In genomic region chr14:59358105-59358504, GRCh38 we compare ENCODE assay signal across 9 cellular contexts.
DNase-seq lines count a peak whose midpoint lies in the region; ATAC-seq and TF ChIP-seq lines count a peak whose summit lies in the region.
"Had no signal": no experiment of that assay in that cellular context is flagged by ENCODE, and none has a peak within 500 bp of the region (broad histone marks: within the 10 kb centered on the region; RNA-seq: fewer than 3 reads in every experiment).

No MANE protein-coding gene starts in this region.

- H3K27me3 ChIP-seq in endodermal cell (ENCODE audit: control insufficient read depth, insufficient read depth, low read length, poor library complexity, severe bottlenecking): no peaks in the 10 kb centered on the region

- H3K36me3 Mint-ChIP-seq in Calu3 (ENCODE audit: insufficient read depth, unreplicated experiment) (peaks cover 28% of the 10 kb centered on the region), endodermal cell (ENCODE audit: low read depth) (peaks cover 53% of the 10 kb centered on the region), mesothelial cell of epicardium (peaks cover 43% of the 10 kb centered on the region)

- H3K9ac ChIP-seq in endodermal cell (ENCODE audit: extremely low read depth, low read length, poor library complexity, severe bottlenecking): no peak overlapping the region

- peak; percentile 28 for DNase-seq in Calu3
- peak; percentile 93 for DNase-seq in NCI-H226
- DNase-seq in endodermal cell: peak; percentile 66
- DNase-seq in mesothelial cell of epicardium (ENCODE audit: low spot score in 2 of 2, unreplicated experiment in 2 of 2): no peak
- no peak for DNase-seq in NCI-H1930 (lab: John Stamatoyannopoulos, UW)
- no peak for DNase-seq in amygdala (lab: John Stamatoyannopoulos, UW)
- DNase-seq: activated B cell treated with CpG ODN at 0.5 μM for 24 hours had no signal

- H3K4me1 Mint-ChIP-seq in Calu3 (ENCODE audit: low read depth, unreplicated experiment) (peaks cover 24% of the 10 kb centered on the region), endodermal cell (peaks cover 24% of the 10 kb centered on the region), mesothelial cell of epicardium (peaks cover 32% of the 10 kb centered on the region)

- H3K27ac ChIP-seq in endodermal cell (ENCODE audit: low read depth, low read length): no peak overlapping the region

- no peak overlapping the region for H3K4me3 ChIP-seq in endodermal cell (ENCODE audit: low read length)

- TF ChIP-seq CTCF in Calu3 (IDR thresholded peaks at IDR 0.05; ENCODE audit: unreplicated experiment) (no peak), endodermal cell (conservative IDR thresholded peaks at IDR 0.05) (no peak), mesothelial cell of epicardium (IDR thresholded peaks at IDR 0.05; ENCODE audit: unreplicated experiment) (no peak)

- intact Hi-C loops in Calu3 (cut with micrococcal nuclease; ENCODE audit: unreplicated experiment): no loop called here

- 85% methylated on average over 1 of the region's 1 CpG; no CpG with 5 or more reads in 1 of the 2 experiments for WGBS in endodermal cell (ENCODE audit: insufficient coverage in 1 of 2, insufficient read length in 1 of 2), 2 experiments

- H3K4me3 Mint-ChIP-seq in Calu3 (ENCODE audit: low read depth, unreplicated experiment) (no peak overlapping the region), endodermal cell (no peak overlapping the region), mesothelial cell of epicardium (no peak overlapping the region)

- no peaks in the 10 kb centered on the region for H3K9me3 ChIP-seq in endodermal cell (ENCODE audit: control insufficient read depth, low read length)

- peaks cover 83% of the 10 kb centered on the region for H3K36me3 ChIP-seq in endodermal cell (ENCODE audit: control insufficient read depth, insufficient read depth, low read length)

- no peaks in the 10 kb centered on the region for H3K9me3 Mint-ChIP-seq in Calu3 (ENCODE audit: low read depth, unreplicated experiment)
- H3K9me3 Mint-ChIP-seq in endodermal cell: no peaks in the 10 kb centered on the region
- no peaks in the 10 kb centered on the region for H3K9me3 Mint-ChIP-seq in mesothelial cell of epicardium
- H3K9me3 Mint-ChIP-seq: activated B cell treated with CpG ODN at 0.5 μM for 24 hours had no signal

- ATAC-seq in HG02642 (IDR thresholded peaks at IDR 0.05; ENCODE audit: poor library complexity, unreplicated experiment): no peak
- ATAC-seq in HG03108 (IDR thresholded peaks at IDR 0.05; ENCODE audit: unreplicated experiment): no peak

- peaks cover 15% of the 10 kb centered on the region for H3K4me1 ChIP-seq in endodermal cell (ENCODE audit: control insufficient read depth, insufficient read depth, low read length)

- H3K27me3 Mint-ChIP-seq in Calu3 (ENCODE audit: unreplicated experiment) (no peaks in the 10 kb centered on the region), endodermal cell (ENCODE audit: insufficient read depth) (no peaks in the 10 kb centered on the region), mesothelial cell of epicardium (ENCODE audit: low read depth) (no peaks in the 10 kb centered on the region)
- H3K27me3 Mint-ChIP-seq: activated B cell treated with CpG ODN at 0.5 μM for 24 hours had no signal

- H3K27ac Mint-ChIP-seq in Calu3 (ENCODE audit: unreplicated experiment) (no peak overlapping the region), endodermal cell (no peak overlapping the region), mesothelial cell of epicardium (peak overlapping the region; percentile 25)

- CTCF ChIA-PET in Calu3 (lab: Charles Lee): no interaction called here

- BruUV-seq in Calu3 (replicated peaks; lab: Mats Ljungman, UMichigan): no TSS peak

Comparison
In these comparisons a context has a peak if more than half of its experiments do, and no peak if none do; other contexts are left out.
1. DNase-seq: peak in Calu3 (single experiment), NCI-H226 (single experiment) and endodermal cell (single experiment); none in mesothelial cell of epicardium (0 of 2), NCI-H1930 (0 of 2) and amygdala (0 of 56).